10 cellular contexts compared by ENCODE assay signal in the genomic region with DNA sequence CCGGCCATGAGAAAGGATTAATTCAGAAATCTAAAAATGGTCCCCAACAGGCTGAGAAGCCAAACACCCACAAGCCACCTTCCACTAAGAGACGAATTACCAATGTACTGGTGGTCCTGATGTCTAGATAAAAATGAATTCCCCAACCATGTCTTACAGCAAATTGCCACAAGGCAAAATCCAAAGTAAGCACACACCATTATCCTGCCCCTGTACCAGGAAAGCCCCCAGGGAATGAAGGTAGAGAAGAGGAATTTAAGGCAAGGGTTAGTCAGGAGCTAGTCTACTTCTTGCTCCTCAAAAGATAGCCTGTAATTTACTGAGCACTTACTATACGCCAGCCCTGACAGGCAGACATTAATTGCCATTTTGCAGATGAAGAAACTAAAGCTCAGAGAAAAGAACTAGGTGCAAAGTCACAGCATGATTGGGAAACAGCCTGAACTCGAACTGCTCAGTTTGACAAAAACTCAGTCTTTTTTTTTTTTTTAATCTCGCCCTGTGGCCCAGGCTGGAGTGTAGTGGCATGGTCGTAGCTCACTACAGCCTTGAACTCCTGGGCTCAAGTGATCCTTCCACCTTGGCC.
DNase-seq lines count a peak whose midpoint lies in the region; ATAC-seq and TF ChIP-seq lines count a peak whose summit lies in the region.
"Had no signal": no experiment of that assay in that cellular context is flagged by ENCODE, and none has a peak within 500 bp of the region (broad histone marks: within the 10 kb centered on the region; RNA-seq: fewer than 3 reads in every experiment).

No MANE protein-coding gene starts in this region.

- ATAC-seq in GM19395 (IDR thresholded peaks at IDR 0.05; ENCODE audit: unreplicated experiment), result no peak
- no peak for ATAC-seq in HG02798 (IDR thresholded peaks at IDR 0.05; ENCODE audit: poor library complexity, unreplicated experiment)

- H3K9ac ChIP-seq in duodenal mucosa (ENCODE audit: low read depth in 1 of 2, low read length in 2 of 2), result peak overlapping the region; percentile 35 to 58

- H3K4me1 ChIP-seq in duodenal mucosa (ENCODE audit: control insufficient read depth in 1 of 2, insufficient read depth in 2 of 2, low read length in 2 of 2), result peaks cover 46 to 52% of the 10 kb centered on the region in 2 donors
- peaks cover 3% of the 10 kb centered on the region for H3K4me1 ChIP-seq in prostate gland (replicated peaks)

- H3K4me3 ChIP-seq in duodenal mucosa (ENCODE audit: low read depth in 1 of 2, low read length in 2 of 2) (peak overlapping the region; percentile 13 to 48), prostate gland (no peak overlapping the region)

- no peaks in the 10 kb centered on the region for H3K27me3 ChIP-seq in duodenal mucosa (ENCODE audit: control insufficient read depth in 1 of 2, insufficient read depth in 2 of 2, low read length in 2 of 2)
- no peaks in the 10 kb centered on the region for H3K27me3 ChIP-seq in prostate gland (replicated peaks; ENCODE audit: insufficient read depth)

- intact Hi-C loops in prostate gland (cut with DNase I), result loop anchor here (5.0 kb wide), 2 partner anchors 37 to 57 kb away; no protein-coding TSS in a partner anchor

- H3K36me3 ChIP-seq in duodenal mucosa (ENCODE audit: control insufficient read depth in 1 of 2, insufficient read depth in 2 of 2, low read length in 2 of 2), result no peaks in the 10 kb centered on the region
- no peaks in the 10 kb centered on the region for H3K36me3 ChIP-seq in prostate gland

- H3K9me3 ChIP-seq in duodenal mucosa (ENCODE audit: control insufficient read depth in 1 of 2, low read length in 2 of 2) (no peaks in the 10 kb centered on the region), prostate gland (no peaks in the 10 kb centered on the region)

- TF ChIP-seq POLR2A in prostate gland (IDR thresholded peaks at IDR 0.05), result no peak

- WGBS in prostate gland, result 81% methylated on average over 6 of the region's 6 CpGs

- TF ChIP-seq CTCF in prostate gland (IDR thresholded peaks at IDR 0.05), result no peak

- DNase-seq in ELF-1 (ENCODE audit: low read depth, low spot score), result peak; percentile 67
- DNase-seq in NOMO-1 (lab: John Stamatoyannopoulos, UW; ENCODE audit: unreplicated experiment in 2 of 2), result peak; percentile 7 to 19
- DNase-seq in prostate gland (ENCODE audit: low spot score), result no peak
- no peak for DNase-seq in SW 1271 (lab: John Stamatoyannopoulos, UW)
- DNase-seq in stimulated activated naive CD4-positive, alpha-beta T cell (lab: John Stamatoyannopoulos, UW), result no peak
- DNase-seq: NCI-H345; stimulated activated CD4-positive, alpha-beta T cell treated with anti-CD3 and anti-CD28 coated beads, Interleukin-1b, Interleukin-23, amount 100 ng/mL, for 48 hours had no signal

- H3K27ac ChIP-seq in duodenal mucosa (ENCODE audit: low read depth, low read length) (peak overlapping the region; percentile 91), prostate gland (peak overlapping the region; percentile 73 to 75)

Comparison
In these comparisons a context has a peak if more than half of its experiments do, and no peak if none do; other contexts are left out.
1. DNase-seq: peak in ELF-1 (single experiment) and NOMO-1 (2 of 2); none in prostate gland (single experiment), SW 1271 (0 of 2) and stimulated activated naive CD4-positive, alpha-beta T cell (0 of 6).
2. H3K4me3 ChIP-seq: peak in duodenal mucosa (2 of 2); none in prostate gland (0 of 2).